8 cellular contexts compared by ENCODE assay signal in the genomic region with DNA sequence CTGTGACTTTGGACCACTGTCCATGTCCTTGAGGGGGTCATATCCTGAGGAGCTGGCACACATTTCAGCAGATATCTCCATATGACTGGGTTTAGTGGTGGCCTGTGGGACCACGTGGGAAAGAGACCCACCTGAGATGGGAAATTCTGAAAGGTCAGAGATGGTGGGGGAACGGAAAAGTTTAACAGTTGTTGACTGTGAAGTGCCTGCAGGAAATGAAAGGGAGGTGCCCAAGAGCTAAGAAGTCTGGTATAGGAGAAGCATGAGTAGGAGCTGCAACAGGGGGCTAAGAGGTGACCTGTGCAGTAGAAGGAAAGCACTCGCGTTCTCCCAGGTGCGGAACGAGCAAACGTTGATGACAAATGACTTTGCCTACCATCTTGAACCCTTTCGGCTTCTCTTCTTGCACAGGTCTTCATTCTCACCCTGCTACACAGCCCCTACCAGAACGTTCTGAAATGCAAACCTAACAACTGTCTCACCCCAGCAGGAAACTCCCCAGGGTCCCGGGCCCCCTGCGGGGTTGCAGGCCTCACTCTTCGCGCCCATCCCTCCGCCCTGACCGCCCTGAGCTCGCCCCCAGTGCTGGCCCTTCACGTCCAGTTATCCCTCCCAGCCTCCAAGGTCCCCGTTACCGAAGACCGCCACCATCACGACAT.
DNase-seq lines count a peak whose midpoint lies in the region; TF ChIP-seq lines count a peak whose summit lies in the region.

No MANE protein-coding gene starts in this region.

- DNase-seq in D341Med (ENCODE audit: low spot score) (peak; percentile 13), RWPE1 (ENCODE audit: low spot score) (no peak), epithelial cell of prostate (ENCODE audit: low read depth, low spot score) (no peak), pons (ENCODE audit: low spot score) (peak; percentile 12), KG1 (lab: John Stamatoyannopoulos, UW) (no peak), dedifferentiated amniotic fluid mesenchymal stem cell (ENCODE audit: extremely low spot score) (no peak), NCI-H2107 treated with DMSO at 0.1 percent for 48 hours (lab: John Stamatoyannopoulos, UW; ENCODE audit: unreplicated experiment) (no peak), COLO668 (lab: John Stamatoyannopoulos, UW; ENCODE audit: unreplicated experiment) (no peak)

- CTCF ChIA-PET in RWPE1 (lab: Yijun Ruan, JAX), result interaction anchor here (0.6 kb wide), 1 partner anchor 997 kb away, joined by 3 read pairs; no protein-coding TSS in a partner anchor

- TF ChIP-seq CTCF in RWPE1 (conservative IDR thresholded peaks at IDR 0.05; ENCODE audit: low read depth), result no peak

- H3K27ac ChIP-seq in RWPE1, result peak overlapping the region; percentile 67
- H3K27ac ChIP-seq in epithelial cell of prostate, result peak overlapping the region; percentile 52

- POLR2A ChIA-PET in RWPE1 (lab: Yijun Ruan, JAX; ENCODE audit: low non-redundant PET), result interaction anchor here (0.5 kb wide), 1 partner anchor 92 kb away, joined by 3 read pairs; no protein-coding TSS in a partner anchor

Comparison
In these comparisons a context has a peak if more than half of its experiments do, and no peak if none do; other contexts are left out.
1. DNase-seq: peak in D341Med (single experiment) and pons (single experiment); none in RWPE1 (single experiment), epithelial cell of prostate (single experiment), KG1 (single experiment), dedifferentiated amniotic fluid mesenchymal stem cell (single experiment), NCI-H2107 treated with DMSO at 0.1 percent for 48 hours (single experiment) and COLO668 (single experiment).